Comparison of ENCODE assay signal across 22 cellular contexts in genomic region chr3:120800625-120801024, GRCh38.
"Had no signal": no experiment of that assay in that cellular context is flagged by ENCODE, and none has a peak within 500 bp of the region (broad histone marks: within the 10 kb centered on the region; RNA-seq: fewer than 3 reads in every experiment).

No MANE protein-coding gene starts in this region.

- H3K27me3 ChIP-seq: ovary, sigmoid colon, spleen, suprapubic skin, tibial artery, upper lobe of right lung had no signal

- DNase-seq: hippocampal formation; kidney glomerular epithelial cell; left cardiac atrium; mesendoderm; naive thymus-derived CD4-positive, alpha-beta T cell; ovary; retina; right cardiac atrium; sigmoid colon; small intestine; spleen; stimulated activated CD4-positive, alpha-beta T cell treated with anti-CD3 and anti-CD28 coated beads, Interleukin-4, amount 100 ng/mL, for 24 hours; stimulated activated naive CD4-positive, alpha-beta T cell; tibial artery; trophoblast cell; upper lobe of right lung had no signal

- H3K4me3 ChIP-seq: lung, ovary, sigmoid colon, spleen, suprapubic skin, thoracic aorta, tibial artery, upper lobe of right lung had no signal

- H3K9me3 ChIP-seq: ovary, sigmoid colon, spleen, suprapubic skin, thoracic aorta, tibial artery, upper lobe of right lung had no signal

- ATAC-seq: left cardiac atrium; left lobe of liver; naive thymus-derived CD4-positive, alpha-beta T cell; natural killer cell treated with Interleukin-12 subunit alpha and Interleukin-12 subunit beta and Interleukin-15 and Interleukin-18, amount 100 ng/mL, for 72 hours; right cardiac atrium; stimulated activated effector memory CD8-positive, alpha-beta T cell treated with anti-CD3 and anti-CD28 coated beads, Interleukin-12 subunit alpha, Interleukin-12 subunit beta, amount 100 ng/mL, for 72 hours; upper lobe of right lung had no signal

- H3K36me3 ChIP-seq: ovary, sigmoid colon, spleen, suprapubic skin, thoracic aorta, tibial artery, upper lobe of right lung had no signal

- H3K4me1 ChIP-seq: spleen, suprapubic skin, tibial artery, upper lobe of right lung had no signal

- H3K27ac ChIP-seq: ovary, sigmoid colon, spleen, suprapubic skin, thoracic aorta, tibial artery, upper lobe of right lung had no signal
